ENCODE assay signal across 8 cellular contexts in genomic region chr12:89756638-89757321, GRCh38. TPM values are rescaled to one million over a fixed set of nuclear protein-coding genes. Genes with fewer than 3 reads are reported as not detected.
DNase-seq lines count a peak whose midpoint lies in the region; ATAC-seq and TF ChIP-seq lines count a peak whose summit lies in the region.

No MANE protein-coding gene starts in this region.

- POLR2A ChIA-PET in PC-9 (lab: Charles Lee; ENCODE audit: unreplicated experiment), result interaction anchor here (0.6 kb wide), 1 partner anchor 1184 kb away, joined by 4 read pairs; no protein-coding TSS in a partner anchor

- H3K27me3 ChIP-seq in PC-9 (ENCODE audit: insufficient read depth, low read depth), result no peaks in the 10 kb centered on the region
- H3K27me3 ChIP-seq in osteoblast (ENCODE audit: insufficient read depth, low read length), result no peaks in the 10 kb centered on the region

- peak; percentile 95 for ATAC-seq in GM18868 (IDR thresholded peaks at IDR 0.05; ENCODE audit: unreplicated experiment)
- peak; percentile 92 for ATAC-seq in HG03039 (IDR thresholded peaks at IDR 0.05; ENCODE audit: unreplicated experiment)

- CTCF ChIA-PET in PC-9 (lab: Charles Lee), result no interaction called here

- H3K79me2 ChIP-seq in PC-9 (ENCODE audit: low read depth) (no peaks in the 10 kb centered on the region), osteoblast (ENCODE audit: insufficient read depth, low read length) (no peaks in the 10 kb centered on the region)

- BruUV-seq in PC-9 (replicated peaks; lab: Mats Ljungman, UMichigan), result no TSS peak

- no peaks in the 10 kb centered on the region for H3K36me3 ChIP-seq in PC-9 (ENCODE audit: low read depth)
- no peaks in the 10 kb centered on the region for H3K36me3 ChIP-seq in osteoblast (ENCODE audit: insufficient read depth, low read length)

- H3F3A ChIP-seq in PC-9 (ENCODE audit: insufficient read depth, low read depth), result peaks cover 30% of the 10 kb centered on the region

- TF ChIP-seq CTCF in PC-9 (conservative IDR thresholded peaks at IDR 0.05) (no peak), osteoblast (IDR thresholded peaks at IDR 0.05; ENCODE audit: extremely low read depth, low read depth, low read length) (no peak)

- H4K20me1 ChIP-seq in PC-9 (ENCODE audit: insufficient read depth), result no peaks in the 10 kb centered on the region
- H4K20me1 ChIP-seq in osteoblast (ENCODE audit: insufficient read depth, low read length), result no peaks in the 10 kb centered on the region

- H3K27ac ChIP-seq in PC-9, result peak overlapping the region; percentile 98
- H3K27ac ChIP-seq in osteoblast (ENCODE audit: low read depth, low read length), result peak overlapping the region; percentile 92
- no peak overlapping the region for H3K27ac ChIP-seq in substantia nigra (ENCODE audit: low read depth, low read length, poor library complexity, severe bottlenecking)

- H3K9me3 ChIP-seq in PC-9 (ENCODE audit: insufficient read depth, low read depth), result peaks cover 18% of the 10 kb centered on the region; the same call in 1 of the 2 replicates
- no peaks in the 10 kb centered on the region for H3K9me3 ChIP-seq in osteoblast (ENCODE audit: low read depth, low read length)

- H2AFZ ChIP-seq in PC-9, result no peak overlapping the region; the same call in 1 of the 2 replicates
- H2AFZ ChIP-seq in osteoblast (ENCODE audit: low read length), result peak overlapping the region; percentile 11

- peak; percentile 35 for DNase-seq in Ammon's horn (ENCODE audit: low spot score)
- peak; percentile 29 to 98 for DNase-seq in PC-9
- peak; percentile 37 for DNase-seq in dermis blood vessel endothelial cell
- peak; percentile 57 for DNase-seq in osteoblast (ENCODE audit: insufficient read length, low spot score, missing footprints)
- no peak for DNase-seq in NCI-H526 treated with DMSO at 0.1 percent for 48 hours (lab: John Stamatoyannopoulos, UW)
- DNase-seq in substantia nigra (lab: John Stamatoyannopoulos, UW), result no peak

- intact Hi-C loops in PC-9 (cut with micrococcal nuclease; ENCODE audit: unreplicated experiment), result loop anchor here (1.0 to 2.0 kb wide), 2 partner anchors 47 to 334 kb away; no protein-coding TSS in a partner anchor

- H3K4me2 ChIP-seq in PC-9 (peak overlapping the region; percentile 64), osteoblast (ENCODE audit: insufficient read depth, low read length) (peak overlapping the region; percentile 26)

- no peaks in the 10 kb centered on the region for H3K9me2 ChIP-seq in PC-9 (ENCODE audit: insufficient read depth)

- H3K4me3 ChIP-seq in PC-9, result peak overlapping the region; percentile 22; the same call in 1 of the 2 replicates
- no peak overlapping the region for H3K4me3 ChIP-seq in osteoblast (ENCODE audit: insufficient read depth, low read length)

- H3K4me1 ChIP-seq in PC-9 (replicated peaks; ENCODE audit: insufficient read depth), result peaks cover 40% of the 10 kb centered on the region
- peaks cover 15% of the 10 kb centered on the region for H3K4me1 ChIP-seq in osteoblast (ENCODE audit: insufficient read depth, low read length)

RNA-seq across cellular contexts. Expression of gene ATP2B1, which starts 48.1 kb away (rescaled TPM):
- 29.4 and 32.0 TPM in 2 replicates for total RNA-seq in PC-9 (2021)
- 35.8 and 51.6 TPM in 2 replicates for total RNA-seq in dermis blood vessel endothelial cell
- total RNA-seq in osteoblast, result 89.3 and 99.9 TPM in 2 replicates

Comparison
In these comparisons a context has a peak if more than half of its experiments do, and no peak if none do; other contexts are left out.
1. DNase-seq: peak in Ammon's horn (single experiment), PC-9 (2 of 2), dermis blood vessel endothelial cell (single experiment) and osteoblast (single experiment); none in NCI-H526 treated with DMSO at 0.1 percent for 48 hours (single experiment) and substantia nigra (0 of 49).